In genomic region chr1:10032590-10033358, GRCh38 we compare ENCODE assay signal across 8 cellular contexts. TPM values are rescaled to one million over a fixed set of nuclear protein-coding genes. Genes with fewer than 3 reads are reported as not detected.
DNase-seq lines count a peak whose midpoint lies in the region; ATAC-seq and TF ChIP-seq lines count a peak whose summit lies in the region.

Gene UBE4B, plus strand, starts transcription at chr1:10032958. Its CDS starts 713 bp downstream, at chr1:10033671.

- no peaks in the 10 kb centered on the region for H3K9me3 ChIP-seq in thymus (ENCODE audit: control insufficient read depth)

- H3K4me3 ChIP-seq in GM12865 (ENCODE audit: low read depth, low read length) (peak within 1 kb of the TSS; percentile 94), thymus (ENCODE audit: low read length) (peak within 1 kb of the TSS; percentile 63)

- peaks cover 3% of the 10 kb centered on the region for H3K36me3 Mint-ChIP-seq in activated naive CD8-positive, alpha-beta T cell
- H3K36me3 Mint-ChIP-seq in glutamatergic neuron (ENCODE audit: unreplicated experiment) (no peaks in the 10 kb centered on the region), osteocyte (ENCODE audit: unreplicated experiment) (peaks cover 3% of the 10 kb centered on the region)

- H3K4me1 ChIP-seq in thymus (ENCODE audit: control insufficient read depth, insufficient read depth, low read length): peaks cover 4% of the 10 kb centered on the region

- peak; percentile 98 for ATAC-seq in HG02642 (IDR thresholded peaks at IDR 0.05; ENCODE audit: poor library complexity, unreplicated experiment)

- no peaks in the 10 kb centered on the region for H3K27me3 ChIP-seq in thymus (ENCODE audit: control insufficient read depth, insufficient read depth)

- TF ChIP-seq CTCF in GM12865 (IDR thresholded peaks at IDR 0.05; ENCODE audit: insufficient read depth, low read depth, low read length, missing control alignments): peak; percentile 89
- TF ChIP-seq CTCF in glutamatergic neuron (IDR thresholded peaks at IDR 0.05; ENCODE audit: partially characterized antibody, unreplicated experiment): peak; percentile 84
- peak; percentile 97 for TF ChIP-seq CTCF in osteocyte (IDR thresholded peaks at IDR 0.05)

- DNase-seq in GM12865 (ENCODE audit: low read depth) (peak; percentile 99), NCI-H1105 (lab: John Stamatoyannopoulos, UW) (peak; percentile 99), SKM-1 treated with dmso at 0.1 percent for 144 hours (lab: John Stamatoyannopoulos, UW; ENCODE audit: unreplicated experiment) (peak; percentile 96), glutamatergic neuron (peak; percentile 99), osteocyte (ENCODE audit: extremely low spot score, unreplicated experiment) (peak; percentile 100)

- WGBS in thymus: under 1% methylated on average over 73 of the region's 73 CpGs

- H3K4me1 Mint-ChIP-seq in activated naive CD8-positive, alpha-beta T cell (ENCODE audit: low read depth): peaks cover 26% of the 10 kb centered on the region
- H3K4me1 Mint-ChIP-seq in glutamatergic neuron (ENCODE audit: low read depth, unreplicated experiment): peaks cover 15% of the 10 kb centered on the region
- H3K4me1 Mint-ChIP-seq in osteocyte (ENCODE audit: unreplicated experiment): peaks cover 36% of the 10 kb centered on the region

- peak within 1 kb of the TSS; percentile 90 for H3K4me3 Mint-ChIP-seq in activated naive CD8-positive, alpha-beta T cell
- H3K4me3 Mint-ChIP-seq in glutamatergic neuron (ENCODE audit: unreplicated experiment) (peak within 1 kb of the TSS; percentile 91), osteocyte (ENCODE audit: unreplicated experiment) (peak within 1 kb of the TSS; percentile 93)

- no peaks in the 10 kb centered on the region for H3K27me3 Mint-ChIP-seq in activated naive CD8-positive, alpha-beta T cell
- no peaks in the 10 kb centered on the region for H3K27me3 Mint-ChIP-seq in glutamatergic neuron (ENCODE audit: unreplicated experiment)
- no peaks in the 10 kb centered on the region for H3K27me3 Mint-ChIP-seq in osteocyte (ENCODE audit: unreplicated experiment)

- H3K9me3 Mint-ChIP-seq in activated naive CD8-positive, alpha-beta T cell (ENCODE audit: low read depth): no peaks in the 10 kb centered on the region
- H3K9me3 Mint-ChIP-seq in glutamatergic neuron (ENCODE audit: unreplicated experiment) (peaks cover 8% of the 10 kb centered on the region), osteocyte (ENCODE audit: unreplicated experiment) (no peaks in the 10 kb centered on the region)

- peaks cover 4% of the 10 kb centered on the region for H3K36me3 ChIP-seq in thymus (ENCODE audit: control insufficient read depth, insufficient read depth)

- peak within 1 kb of the TSS; percentile 94 for H3K27ac Mint-ChIP-seq in activated naive CD8-positive, alpha-beta T cell
- peak within 1 kb of the TSS; percentile 92 for H3K27ac Mint-ChIP-seq in glutamatergic neuron (ENCODE audit: unreplicated experiment)
- peak within 1 kb of the TSS; percentile 88 for H3K27ac Mint-ChIP-seq in osteocyte (ENCODE audit: unreplicated experiment)

- peak within 1 kb of the TSS; percentile 91 for H3K27ac ChIP-seq in thymus (ENCODE audit: low read depth)

RNA-seq across cellular contexts. Expression of gene UBE4B, which starts in this region (rescaled TPM):
- 94.1 TPM for total RNA-seq in glutamatergic neuron (ENCODE audit: unreplicated experiment)
- 59.3 and 62.2 TPM in 2 replicates for total RNA-seq in osteocyte
- polyA plus RNA-seq in thymus: 20.5 TPM

Comparison
In these comparisons a context has a peak if more than half of its experiments do, and no peak if none do; other contexts are left out.
1. Peak in every context shown above with its lines: DNase-seq, ATAC-seq, H3K4me3 ChIP-seq and H3K27ac ChIP-seq.